1 cellular context compared by ENCODE assay signal in the genomic region with DNA sequence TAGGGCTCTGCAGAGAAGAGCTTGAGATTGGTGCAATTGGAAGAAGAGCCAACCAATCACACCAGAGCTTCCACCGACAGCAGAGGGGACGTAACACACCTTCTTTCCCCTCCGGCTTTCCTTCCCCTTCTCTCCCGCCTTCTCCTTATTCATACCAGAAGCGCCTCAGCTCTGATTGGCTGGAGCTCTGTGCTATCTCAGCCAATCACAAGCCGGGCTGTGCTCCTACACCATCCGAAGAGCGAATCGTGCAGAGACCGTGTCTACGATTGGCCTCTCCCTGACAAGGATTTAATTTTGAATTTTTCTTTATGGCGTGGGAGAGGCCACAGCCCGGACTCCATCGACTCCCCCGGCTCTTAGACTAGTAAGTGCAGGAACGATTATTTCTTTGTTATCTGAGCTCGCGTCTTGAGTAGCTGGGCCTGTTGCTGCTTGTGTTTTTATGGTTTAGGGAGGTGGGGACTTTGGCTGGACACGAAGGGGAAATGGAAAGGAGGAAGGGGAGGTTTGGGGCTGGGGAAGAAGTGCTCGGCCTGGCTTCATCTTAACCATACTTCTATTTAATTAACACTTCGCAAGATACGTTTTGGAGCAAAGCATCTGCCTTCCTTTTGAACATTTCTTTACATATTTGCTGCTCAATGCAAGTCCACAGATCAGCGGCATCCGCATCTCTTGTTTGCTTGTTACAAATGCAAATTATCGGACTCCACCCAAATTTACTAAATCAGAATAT.
TF ChIP-seq lines count a peak whose summit lies in the region.

A gene (plus strand): TSS at position 308 of the 739 bp plus-strand sequence. CDS start 14,007 bp downstream, outside the sequence.

TF ChIP-seq in HepG2, 621 proteins besides CTCF, POLR2A, EP300 and RAD21 (continued from another document and continues in another):
- TF ChIP-seq, protein P1, sequence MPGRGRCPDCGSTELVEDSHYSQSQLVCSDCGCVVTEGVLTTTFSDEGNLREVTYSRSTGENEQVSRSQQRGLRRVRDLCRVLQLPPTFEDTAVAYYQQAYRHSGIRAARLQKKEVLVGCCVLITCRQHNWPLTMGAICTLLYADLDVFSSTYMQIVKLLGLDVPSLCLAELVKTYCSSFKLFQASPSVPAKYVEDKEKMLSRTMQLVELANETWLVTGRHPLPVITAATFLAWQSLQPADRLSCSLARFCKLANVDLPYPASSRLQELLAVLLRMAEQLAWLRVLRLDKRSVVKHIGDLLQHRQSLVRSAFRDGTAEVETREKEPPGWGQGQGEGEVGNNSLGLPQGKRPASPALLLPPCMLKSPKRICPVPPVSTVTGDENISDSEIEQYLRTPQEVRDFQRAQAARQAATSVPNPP (CRISPR knock-in tag; IDR thresholded peaks at IDR 0.05): peak; percentile 26; the same call in 1 of the 2 replicates
- peak; percentile 93; the same call in 1 of the 2 replicates for TF ChIP-seq REXO4 (CRISPR knock-in tag; IDR thresholded peaks at IDR 0.05; ENCODE audit: borderline replicate concordance)
- TF ChIP-seq, protein P2, sequence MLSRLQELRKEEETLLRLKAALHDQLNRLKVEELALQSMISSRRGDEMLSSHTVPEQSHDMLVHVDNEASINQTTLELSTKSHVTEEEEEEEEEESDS (CRISPR knock-in tag; IDR thresholded peaks at IDR 0.05; ENCODE audit: borderline replicate concordance): 0 out of 2 replicates have a peak, but pooled peaks have one; percentile 65
- TF ChIP-seq, protein P3, sequence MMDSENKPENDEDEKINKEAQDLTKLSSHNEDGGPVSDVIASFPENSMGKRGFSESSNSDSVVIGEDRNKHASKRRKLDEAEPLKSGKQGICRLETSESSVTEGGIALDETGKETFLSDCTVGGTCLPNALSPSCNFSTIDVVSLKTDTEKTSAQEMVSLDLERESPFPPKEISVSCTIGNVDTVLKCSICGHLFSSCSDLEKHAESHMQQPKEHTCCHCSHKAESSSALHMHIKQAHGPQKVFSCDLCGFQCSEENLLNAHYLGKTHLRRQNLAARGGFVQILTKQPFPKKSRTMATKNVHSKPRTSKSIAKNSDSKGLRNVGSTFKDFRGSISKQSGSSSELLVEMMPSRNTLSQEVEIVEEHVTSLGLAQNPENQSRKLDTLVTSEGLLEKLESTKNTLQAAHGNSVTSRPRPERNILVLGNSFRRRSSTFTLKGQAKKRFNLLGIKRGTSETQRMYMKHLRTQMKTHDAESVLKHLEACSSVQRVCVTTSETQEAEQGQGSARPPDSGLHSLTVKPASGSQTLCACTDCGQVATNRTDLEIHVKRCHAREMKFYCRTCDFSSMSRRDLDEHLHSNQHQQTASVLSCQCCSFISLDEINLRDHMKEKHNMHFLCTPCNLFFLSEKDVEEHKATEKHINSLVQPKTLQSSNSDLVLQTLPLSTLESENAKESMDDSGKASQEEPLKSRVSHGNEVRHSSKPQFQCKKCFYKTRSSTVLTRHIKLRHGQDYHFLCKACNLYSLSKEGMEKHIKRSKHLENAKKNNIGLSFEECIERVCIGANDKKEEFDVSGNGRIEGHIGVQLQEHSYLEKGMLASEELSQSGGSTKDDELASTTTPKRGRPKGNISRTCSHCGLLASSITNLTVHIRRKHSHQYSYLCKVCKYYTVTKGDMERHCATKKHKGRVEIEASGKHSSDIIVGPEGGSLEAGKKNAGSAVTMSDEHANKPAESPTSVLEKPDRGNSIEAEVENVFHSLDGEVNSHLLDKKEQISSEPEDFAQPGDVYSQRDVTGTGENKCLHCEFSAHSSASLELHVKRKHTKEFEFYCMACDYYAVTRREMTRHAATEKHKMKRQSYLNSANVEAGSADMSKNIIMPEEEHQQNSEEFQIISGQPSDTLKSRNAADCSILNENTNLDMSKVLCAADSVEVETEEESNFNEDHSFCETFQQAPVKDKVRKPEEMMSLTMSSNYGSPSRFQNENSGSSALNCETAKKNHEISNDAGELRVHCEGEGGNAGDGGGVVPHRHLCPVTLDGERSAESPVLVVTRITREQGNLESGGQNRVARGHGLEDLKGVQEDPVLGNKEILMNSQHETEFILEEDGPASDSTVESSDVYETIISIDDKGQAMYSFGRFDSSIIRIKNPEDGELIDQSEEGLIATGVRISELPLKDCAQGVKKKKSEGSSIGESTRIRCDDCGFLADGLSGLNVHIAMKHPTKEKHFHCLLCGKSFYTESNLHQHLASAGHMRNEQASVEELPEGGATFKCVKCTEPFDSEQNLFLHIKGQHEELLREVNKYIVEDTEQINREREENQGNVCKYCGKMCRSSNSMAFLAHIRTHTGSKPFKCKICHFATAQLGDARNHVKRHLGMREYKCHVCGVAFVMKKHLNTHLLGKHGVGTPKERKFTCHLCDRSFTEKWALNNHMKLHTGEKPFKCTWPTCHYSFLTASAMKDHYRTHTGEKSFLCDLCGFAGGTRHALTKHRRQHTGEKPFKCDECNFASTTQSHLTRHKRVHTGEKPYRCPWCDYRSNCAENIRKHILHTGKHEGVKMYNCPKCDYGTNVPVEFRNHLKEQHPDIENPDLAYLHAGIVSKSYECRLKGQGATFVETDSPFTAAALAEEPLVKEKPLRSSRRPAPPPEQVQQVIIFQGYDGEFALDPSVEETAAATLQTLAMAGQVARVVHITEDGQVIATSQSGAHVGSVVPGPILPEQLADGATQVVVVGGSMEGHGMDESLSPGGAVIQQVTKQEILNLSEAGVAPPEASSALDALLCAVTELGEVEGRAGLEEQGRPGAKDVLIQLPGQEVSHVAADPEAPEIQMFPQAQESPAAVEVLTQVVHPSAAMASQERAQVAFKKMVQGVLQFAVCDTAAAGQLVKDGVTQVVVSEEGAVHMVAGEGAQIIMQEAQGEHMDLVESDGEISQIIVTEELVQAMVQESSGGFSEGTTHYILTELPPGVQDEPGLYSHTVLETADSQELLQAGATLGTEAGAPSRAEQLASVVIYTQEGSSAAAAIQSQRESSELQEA (CRISPR knock-in tag; IDR thresholded peaks at IDR 0.05; ENCODE audit: not compliant biosample characterization): no peak
- TF ChIP-seq, protein P4, sequence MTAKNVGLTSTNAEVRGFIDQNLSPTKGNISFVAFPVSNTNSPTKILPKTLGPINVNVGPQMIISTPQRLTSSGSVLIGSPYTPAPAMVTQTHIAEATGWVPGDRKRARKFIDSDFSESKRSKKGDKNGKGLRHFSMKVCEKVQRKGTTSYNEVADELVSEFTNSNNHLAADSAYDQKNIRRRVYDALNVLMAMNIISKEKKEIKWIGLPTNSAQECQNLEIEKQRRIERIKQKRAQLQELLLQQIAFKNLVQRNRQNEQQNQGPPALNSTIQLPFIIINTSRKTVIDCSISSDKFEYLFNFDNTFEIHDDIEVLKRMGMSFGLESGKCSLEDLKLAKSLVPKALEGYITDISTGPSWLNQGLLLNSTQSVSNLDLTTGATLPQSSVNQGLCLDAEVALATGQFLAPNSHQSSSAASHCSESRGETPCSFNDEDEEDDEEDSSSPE (CRISPR knock-in tag; IDR thresholded peaks at IDR 0.05): peak; percentile 98
- TF ChIP-seq, protein P5, sequence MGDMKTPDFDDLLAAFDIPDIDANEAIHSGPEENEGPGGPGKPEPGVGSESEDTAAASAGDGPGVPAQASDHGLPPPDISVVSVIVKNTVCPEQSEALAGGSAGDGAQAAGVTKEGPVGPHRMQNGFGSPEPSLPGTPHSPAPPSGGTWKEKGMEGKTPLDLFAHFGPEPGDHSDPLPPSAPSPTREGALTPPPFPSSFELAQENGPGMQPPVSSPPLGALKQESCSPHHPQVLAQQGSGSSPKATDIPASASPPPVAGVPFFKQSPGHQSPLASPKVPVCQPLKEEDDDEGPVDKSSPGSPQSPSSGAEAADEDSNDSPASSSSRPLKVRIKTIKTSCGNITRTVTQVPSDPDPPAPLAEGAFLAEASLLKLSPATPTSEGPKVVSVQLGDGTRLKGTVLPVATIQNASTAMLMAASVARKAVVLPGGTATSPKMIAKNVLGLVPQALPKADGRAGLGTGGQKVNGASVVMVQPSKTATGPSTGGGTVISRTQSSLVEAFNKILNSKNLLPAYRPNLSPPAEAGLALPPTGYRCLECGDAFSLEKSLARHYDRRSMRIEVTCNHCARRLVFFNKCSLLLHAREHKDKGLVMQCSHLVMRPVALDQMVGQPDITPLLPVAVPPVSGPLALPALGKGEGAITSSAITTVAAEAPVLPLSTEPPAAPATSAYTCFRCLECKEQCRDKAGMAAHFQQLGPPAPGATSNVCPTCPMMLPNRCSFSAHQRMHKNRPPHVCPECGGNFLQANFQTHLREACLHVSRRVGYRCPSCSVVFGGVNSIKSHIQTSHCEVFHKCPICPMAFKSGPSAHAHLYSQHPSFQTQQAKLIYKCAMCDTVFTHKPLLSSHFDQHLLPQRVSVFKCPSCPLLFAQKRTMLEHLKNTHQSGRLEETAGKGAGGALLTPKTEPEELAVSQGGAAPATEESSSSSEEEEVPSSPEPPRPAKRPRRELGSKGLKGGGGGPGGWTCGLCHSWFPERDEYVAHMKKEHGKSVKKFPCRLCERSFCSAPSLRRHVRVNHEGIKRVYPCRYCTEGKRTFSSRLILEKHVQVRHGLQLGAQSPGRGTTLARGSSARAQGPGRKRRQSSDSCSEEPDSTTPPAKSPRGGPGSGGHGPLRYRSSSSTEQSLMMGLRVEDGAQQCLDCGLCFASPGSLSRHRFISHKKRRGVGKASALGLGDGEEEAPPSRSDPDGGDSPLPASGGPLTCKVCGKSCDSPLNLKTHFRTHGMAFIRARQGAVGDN (CRISPR knock-in tag; IDR thresholded peaks at IDR 0.05): no peak
- 0 out of 2 replicates have a peak, but pooled peaks have one; percentile 79 for TF ChIP-seq PRMT3 (CRISPR knock-in tag; IDR thresholded peaks at IDR 0.05; ENCODE audit: borderline replicate concordance, low read depth)
- TF ChIP-seq, protein P6, sequence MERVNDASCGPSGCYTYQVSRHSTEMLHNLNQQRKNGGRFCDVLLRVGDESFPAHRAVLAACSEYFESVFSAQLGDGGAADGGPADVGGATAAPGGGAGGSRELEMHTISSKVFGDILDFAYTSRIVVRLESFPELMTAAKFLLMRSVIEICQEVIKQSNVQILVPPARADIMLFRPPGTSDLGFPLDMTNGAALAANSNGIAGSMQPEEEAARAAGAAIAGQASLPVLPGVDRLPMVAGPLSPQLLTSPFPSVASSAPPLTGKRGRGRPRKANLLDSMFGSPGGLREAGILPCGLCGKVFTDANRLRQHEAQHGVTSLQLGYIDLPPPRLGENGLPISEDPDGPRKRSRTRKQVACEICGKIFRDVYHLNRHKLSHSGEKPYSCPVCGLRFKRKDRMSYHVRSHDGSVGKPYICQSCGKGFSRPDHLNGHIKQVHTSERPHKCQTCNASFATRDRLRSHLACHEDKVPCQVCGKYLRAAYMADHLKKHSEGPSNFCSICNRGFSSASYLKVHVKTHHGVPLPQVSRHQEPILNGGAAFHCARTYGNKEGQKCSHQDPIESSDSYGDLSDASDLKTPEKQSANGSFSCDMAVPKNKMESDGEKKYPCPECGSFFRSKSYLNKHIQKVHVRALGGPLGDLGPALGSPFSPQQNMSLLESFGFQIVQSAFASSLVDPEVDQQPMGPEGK (CRISPR knock-in tag; IDR thresholded peaks at IDR 0.05): peak; percentile 17; the same call in 1 of the 2 replicates
- TF ChIP-seq SIN3B (IDR thresholded peaks at IDR 0.05; ENCODE audit: low read length): peak; percentile 97
- no peak; the same call in 1 of the 2 replicates for TF ChIP-seq ZNF501 (CRISPR knock-in tag; IDR thresholded peaks at IDR 0.05)
- TF ChIP-seq, protein P7, sequence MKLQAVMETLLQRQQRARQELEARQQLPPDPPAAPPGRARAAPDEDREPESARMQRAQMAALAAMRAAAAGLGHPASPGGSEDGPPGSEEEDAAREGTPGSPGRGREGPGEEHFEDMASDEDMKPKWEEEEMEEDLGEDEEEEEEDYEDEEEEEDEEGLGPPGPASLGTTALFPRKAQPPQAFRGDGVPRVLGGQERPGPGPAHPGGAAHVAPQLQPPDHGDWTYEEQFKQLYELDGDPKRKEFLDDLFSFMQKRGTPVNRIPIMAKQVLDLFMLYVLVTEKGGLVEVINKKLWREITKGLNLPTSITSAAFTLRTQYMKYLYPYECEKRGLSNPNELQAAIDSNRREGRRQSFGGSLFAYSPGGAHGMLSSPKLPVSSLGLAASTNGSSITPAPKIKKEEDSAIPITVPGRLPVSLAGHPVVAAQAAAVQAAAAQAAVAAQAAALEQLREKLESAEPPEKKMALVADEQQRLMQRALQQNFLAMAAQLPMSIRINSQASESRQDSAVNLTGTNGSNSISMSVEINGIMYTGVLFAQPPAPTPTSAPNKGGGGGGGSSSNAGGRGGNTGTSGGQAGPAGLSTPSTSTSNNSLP (IDR thresholded peaks at IDR 0.05; ENCODE audit: low read depth, low read length): 0 out of 2 replicates have a peak, but pooled peaks have one; percentile 2
- TF ChIP-seq ZFYVE20 (CRISPR knock-in tag; IDR thresholded peaks at IDR 0.05; ENCODE audit: borderline replicate concordance, low read depth): peak; percentile 66; the same call in 1 of the 2 replicates
- peak; percentile 78; the same call in 1 of the 2 replicates for TF ChIP-seq ZNF780A (CRISPR knock-in tag; IDR thresholded peaks at IDR 0.05)
- TF ChIP-seq, protein P8, sequence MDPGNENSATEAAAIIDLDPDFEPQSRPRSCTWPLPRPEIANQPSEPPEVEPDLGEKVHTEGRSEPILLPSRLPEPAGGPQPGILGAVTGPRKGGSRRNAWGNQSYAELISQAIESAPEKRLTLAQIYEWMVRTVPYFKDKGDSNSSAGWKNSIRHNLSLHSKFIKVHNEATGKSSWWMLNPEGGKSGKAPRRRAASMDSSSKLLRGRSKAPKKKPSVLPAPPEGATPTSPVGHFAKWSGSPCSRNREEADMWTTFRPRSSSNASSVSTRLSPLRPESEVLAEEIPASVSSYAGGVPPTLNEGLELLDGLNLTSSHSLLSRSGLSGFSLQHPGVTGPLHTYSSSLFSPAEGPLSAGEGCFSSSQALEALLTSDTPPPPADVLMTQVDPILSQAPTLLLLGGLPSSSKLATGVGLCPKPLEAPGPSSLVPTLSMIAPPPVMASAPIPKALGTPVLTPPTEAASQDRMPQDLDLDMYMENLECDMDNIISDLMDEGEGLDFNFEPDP (CRISPR knock-in tag; conservative IDR thresholded peaks at IDR 0.05): 0 out of 2 replicates have a peak, but pooled peaks have one; percentile 56
- TF ChIP-seq, protein P9, sequence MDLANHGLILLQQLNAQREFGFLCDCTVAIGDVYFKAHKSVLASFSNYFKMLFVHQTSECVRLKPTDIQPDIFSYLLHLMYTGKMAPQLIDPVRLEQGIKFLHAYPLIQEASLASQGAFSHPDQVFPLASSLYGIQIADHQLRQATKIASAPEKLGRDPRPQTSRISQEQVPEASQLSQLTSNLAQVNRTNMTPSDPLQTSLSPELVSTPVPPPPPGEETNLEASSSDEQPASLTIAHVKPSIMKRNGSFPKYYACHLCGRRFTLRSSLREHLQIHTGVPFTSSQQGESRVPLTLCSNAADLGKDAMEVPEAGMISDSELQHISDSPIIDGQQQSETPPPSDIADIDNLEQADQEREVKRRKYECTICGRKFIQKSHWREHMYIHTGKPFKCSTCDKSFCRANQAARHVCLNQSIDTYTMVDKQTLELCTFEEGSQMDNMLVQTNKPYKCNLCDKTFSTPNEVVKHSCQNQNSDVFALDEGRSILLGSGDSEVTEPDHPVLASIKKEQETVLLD (CRISPR knock-in tag; IDR thresholded peaks at IDR 0.05; ENCODE audit: low read depth): peak; percentile 77; the same call in 1 of the 2 replicates
- TF ChIP-seq, protein P10, sequence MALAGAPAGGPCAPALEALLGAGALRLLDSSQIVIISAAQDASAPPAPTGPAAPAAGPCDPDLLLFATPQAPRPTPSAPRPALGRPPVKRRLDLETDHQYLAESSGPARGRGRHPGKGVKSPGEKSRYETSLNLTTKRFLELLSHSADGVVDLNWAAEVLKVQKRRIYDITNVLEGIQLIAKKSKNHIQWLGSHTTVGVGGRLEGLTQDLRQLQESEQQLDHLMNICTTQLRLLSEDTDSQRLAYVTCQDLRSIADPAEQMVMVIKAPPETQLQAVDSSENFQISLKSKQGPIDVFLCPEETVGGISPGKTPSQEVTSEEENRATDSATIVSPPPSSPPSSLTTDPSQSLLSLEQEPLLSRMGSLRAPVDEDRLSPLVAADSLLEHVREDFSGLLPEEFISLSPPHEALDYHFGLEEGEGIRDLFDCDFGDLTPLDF (CRISPR knock-in tag; IDR thresholded peaks at IDR 0.05): peak; percentile 71
